12 cellular contexts compared by ENCODE assay signal in the genomic region with DNA sequence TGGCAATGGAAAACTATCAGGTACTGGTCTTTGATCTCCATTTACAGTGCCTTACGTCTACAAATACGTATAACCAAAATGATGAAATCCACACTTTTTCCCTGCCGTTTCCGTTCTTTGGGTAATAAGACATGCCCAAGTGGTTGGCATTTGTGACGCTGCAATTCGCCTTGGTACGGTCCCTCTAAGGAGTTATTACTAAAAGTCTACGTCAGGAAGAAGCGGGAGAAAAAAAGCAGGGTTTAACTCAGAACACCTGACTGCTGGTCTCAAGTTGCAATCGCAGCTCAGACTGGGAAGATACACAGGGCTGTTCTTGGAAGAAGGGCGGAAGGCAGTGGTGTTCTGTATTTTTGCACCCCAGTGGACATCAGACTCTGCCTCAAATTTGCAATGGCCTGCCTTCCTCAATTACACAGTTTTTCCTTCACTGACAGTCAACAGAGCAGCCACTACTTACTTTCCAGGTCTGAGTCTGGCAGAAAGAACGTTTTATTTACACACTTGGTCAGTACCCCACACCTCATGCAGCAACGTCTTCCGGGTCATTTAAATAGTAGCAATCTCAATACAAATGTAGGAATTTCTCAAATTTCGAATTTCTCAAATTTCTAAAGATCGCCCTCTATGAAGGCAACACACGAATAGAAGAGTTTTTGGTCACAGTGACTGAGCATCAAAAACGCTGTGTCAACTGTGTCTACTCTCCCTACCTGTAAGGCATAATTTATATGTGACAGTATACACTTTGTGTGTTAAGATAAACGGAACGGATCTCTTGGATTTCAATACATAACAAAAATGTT. TPM values are rescaled to one million over a fixed set of nuclear protein-coding genes. Genes with fewer than 3 reads are reported as not detected.
DNase-seq lines count a peak whose midpoint lies in the region; ATAC-seq, FAIRE-seq and TF ChIP-seq lines count a peak whose summit lies in the region.
"Had no signal": no experiment of that assay in that cellular context is flagged by ENCODE, and none has a peak within 500 bp of the region (broad histone marks: within the 10 kb centered on the region; RNA-seq: fewer than 3 reads in every experiment).

No MANE protein-coding gene starts in this region.

- H3K4me2 ChIP-seq in GM12878 (ENCODE audit: control insufficient read depth, insufficient read depth), result peak overlapping the region; percentile 68
- H3K4me2 ChIP-seq in HepG2 (ENCODE audit: low read depth, low read length), result peak overlapping the region; percentile 66

- H3K9me3 ChIP-seq in HUES48 (ENCODE audit: control insufficient read depth, insufficient read depth, low read length) (no peaks in the 10 kb centered on the region), GM12878 (replicated peaks; ENCODE audit: control insufficient read depth, insufficient read depth, low read length) (no peaks in the 10 kb centered on the region; the same call in 2 of the 3 replicates), HepG2 (ENCODE audit: low read length) (no peaks in the 10 kb centered on the region)

- FAIRE-seq in GM12878 (lab: Jason Lieb, UNC) (no peak), HepG2 (lab: Jason Lieb, UNC) (peak; percentile 18)

- no peak for ATAC-seq in GM12878
- ATAC-seq in HepG2, result no peak
- no peak for ATAC-seq in GM18861 (IDR thresholded peaks at IDR 0.05; ENCODE audit: unreplicated experiment)

- H3K27me3 ChIP-seq in ACC112 (ENCODE audit: insufficient read depth, low read length) (no peaks in the 10 kb centered on the region), HUES48 (ENCODE audit: control insufficient read depth, insufficient read depth, low read length) (no peaks in the 10 kb centered on the region), GM12878 (replicated peaks in 1 of 2; ENCODE audit: control insufficient read depth in 2 of 2, insufficient read depth in 2 of 2, low read length in 1 of 2) (no peaks in the 10 kb centered on the region), HepG2 (ENCODE audit: control insufficient read depth in 1 of 2, insufficient read depth in 2 of 2, low read length in 2 of 2) (no peaks in the 10 kb centered on the region)

- BruUV-seq in GM12878 (replicated peaks; lab: Mats Ljungman, UMichigan) (TSS peak; percentile 57), HepG2 (replicated peaks; lab: Mats Ljungman, UMichigan) (TSS peak; percentile 49)

- H3K79me2 ChIP-seq in ACC112 (ENCODE audit: control insufficient read depth, insufficient read depth, low read length, unreplicated experiment), result peaks cover 11% of the 10 kb centered on the region
- peaks cover 48% of the 10 kb centered on the region for H3K79me2 ChIP-seq in GM12878 (ENCODE audit: control insufficient read depth, insufficient read depth, low read length)
- H3K79me2 ChIP-seq in HepG2 (ENCODE audit: insufficient read depth, low read length), result peaks cover 49% of the 10 kb centered on the region

- H3K36me3 ChIP-seq in ACC112 (ENCODE audit: insufficient read depth, low read length) (no peaks in the 10 kb centered on the region), HUES48 (ENCODE audit: control insufficient read depth, insufficient read depth, low read length) (no peaks in the 10 kb centered on the region), GM12878 (ENCODE audit: control insufficient read depth in 2 of 2, insufficient read depth in 2 of 2, low read length in 1 of 2) (no peaks in the 10 kb centered on the region), HepG2 (replicated peaks in 1 of 2; ENCODE audit: control insufficient read depth in 1 of 2, insufficient read depth in 2 of 2, low read length in 2 of 2) (no peaks in the 10 kb centered on the region)

- TF ChIP-seq RAD21 in GM12878 (IDR thresholded peaks at IDR 0.05; ENCODE audit: insufficient read depth, low read depth, low read length), result no peak
- TF ChIP-seq RAD21 in HepG2 (CRISPR knock-in tag; IDR thresholded peaks at IDR 0.05), result no peak

- CTCF ChIA-PET in GM12878 (lab: Yijun Ruan, JAX) (interaction anchor here (1.2 kb wide), 1 partner anchor 9 kb away, joined by 4 read pairs; no protein-coding TSS in a partner anchor), HepG2 (lab: Yijun Ruan, JAX; ENCODE audit: low intra/inter-chr PET ratio, low total read pairs) (no interaction called here)

- H4K20me1 ChIP-seq in GM12878 (ENCODE audit: control insufficient read depth, insufficient read depth) (no peaks in the 10 kb centered on the region), HepG2 (ENCODE audit: insufficient read depth, low read length) (0 out of 2 replicates have a peak, but pooled peaks cover 4% of the 10 kb centered on the region)

- H3K9ac ChIP-seq in HUES48 (ENCODE audit: low read depth, low read length) (no peak overlapping the region), GM12878 (ENCODE audit: control insufficient read depth, insufficient read depth, low read length) (peak overlapping the region; percentile 6; the same call in 1 of the 2 replicates), HepG2 (ENCODE audit: insufficient read depth, low read depth, low read length) (peak overlapping the region; percentile 6; the same call in 1 of the 2 replicates)

- TF ChIP-seq CTCF in GM12878 (IDR thresholded peaks at IDR 0.05 in 2 of 3, conservative IDR thresholded peaks at IDR 0.05 in 1 of 3; ENCODE audit: control insufficient read depth in 2 of 3, extremely low read depth in 1 of 3, insufficient read depth in 1 of 3, low read depth in 3 of 3, low read length in 3 of 3), result no peak
- no peak for TF ChIP-seq CTCF in HepG2 (CRISPR knock-in tag; IDR thresholded peaks at IDR 0.05)

- intact Hi-C loops in GM12878 (cut with micrococcal nuclease; ENCODE audit: unreplicated experiment), result no loop called here
- intact Hi-C loops in HepG2 (cut with micrococcal nuclease; ENCODE audit: unreplicated experiment), result loop anchor here (5.0 kb wide), 1 partner anchor 36 kb away; no protein-coding TSS in a partner anchor

- POLR2A ChIA-PET in GM12878 (lab: Charles Lee), result interaction anchor here (1.1 kb wide), 1 partner anchor 14 kb away, joined by 3 read pairs; no protein-coding TSS in a partner anchor
- POLR2A ChIA-PET in HepG2 (lab: Yijun Ruan, JAX), result interaction anchor here (1.3 kb wide), 1 partner anchor 19 kb away, joined by 6 read pairs; no protein-coding TSS in a partner anchor

- H3K27ac ChIP-seq in ACC112 (ENCODE audit: low read depth, low read length), result 0 out of 2 replicates have a peak overlapping the region, but pooled peaks have one; percentile 37
- H3K27ac ChIP-seq in HUES48 (ENCODE audit: low read depth, low read length), result no peak overlapping the region
- peak overlapping the region; percentile 88; the same call in 1 of the 2 replicates for H3K27ac ChIP-seq in GM12878 (ENCODE audit: control insufficient read depth, insufficient read depth)
- H3K27ac ChIP-seq in HepG2 (ENCODE audit: extremely low read length, insufficient read depth, low read length), result peak overlapping the region; percentile 51

- RAD21 ChIA-PET in GM12878 (lab: Charles Lee; ENCODE audit: unreplicated experiment), result interaction anchor here (0.7 to 1.2 kb wide), 2 partner anchors 143 to 376 kb away, joined by 3 to 4 read pairs; no protein-coding TSS in a partner anchor

- peaks cover 20% of the 10 kb centered on the region for H3K4me1 ChIP-seq in ACC112 (ENCODE audit: control insufficient read depth, insufficient read depth, low read length, unreplicated experiment)
- H3K4me1 ChIP-seq in HUES48 (ENCODE audit: control insufficient read depth, insufficient read depth, low read length), result peaks cover 25% of the 10 kb centered on the region
- no peaks in the 10 kb centered on the region for H3K4me1 ChIP-seq in GM12878 (ENCODE audit: control insufficient read depth, insufficient read depth, low read length)
- H3K4me1 ChIP-seq in HepG2 (ENCODE audit: insufficient read depth, low read length), result peaks cover 55% of the 10 kb centered on the region

- H2AFZ ChIP-seq in ACC112 (ENCODE audit: low read length, unreplicated experiment) (no peak overlapping the region), GM12878 (ENCODE audit: control insufficient read depth, low read depth, low read length) (no peak overlapping the region; the same call in 1 of the 2 replicates), HepG2 (ENCODE audit: low read length) (no peak overlapping the region)

- WGBS in GM12878 (ENCODE audit: insufficient coverage, insufficient replicate concordance, low lambda C conversion rate, missing lambda C conversion rate), result 49% methylated on average over 20 of the region's 20 CpGs
- WGBS in HepG2 (ENCODE audit: low lambda C conversion rate), result 22% methylated on average over 20 of the region's 20 CpGs

- TF ChIP-seq POLR2A in GM12878 (IDR thresholded peaks at IDR 0.05; ENCODE audit: low read depth, low read length) (no peak), HepG2 (IDR thresholded peaks at IDR 0.05; ENCODE audit: insufficient read depth in 1 of 2, low read depth in 2 of 2, low read length in 2 of 2) (no peak)

- H3K4me3 ChIP-seq in ACC112 (ENCODE audit: low read depth, low read length), result peak overlapping the region; percentile 87
- peak overlapping the region; percentile 87 for H3K4me3 ChIP-seq in HUES48 (ENCODE audit: low read depth, low read length)
- H3K4me3 ChIP-seq in GM12878, result peak overlapping the region; percentile 92
- H3K4me3 ChIP-seq in HepG2 (replicated peaks in 1 of 3; ENCODE audit: insufficient read depth in 1 of 3, low read depth in 2 of 3, low read length in 3 of 3), result peak overlapping the region; percentile 70 to 85 (median 72); a peak in 5 of 6 replicates

- in situ Hi-C loops in GM12878 (cut with MboI), result no loop called here
- in situ Hi-C loops in HepG2 (cut with HindIII; ENCODE audit: extremely low pct_ligation_motif_present, low pct_unique_long_range_greater_than_20kb), result loop anchor here (5.0 kb wide), 1 partner anchor 106 kb away; no protein-coding TSS in a partner anchor

- DNase-seq in GM12878 (ENCODE audit: low read depth, low spot score), result no peak
- no peak for DNase-seq in HepG2 (ENCODE audit: low spot score)
- DNase-seq in mesenteric fat pad (ENCODE audit: low spot score), result no peak
- DNase-seq in NK-92 treated with Interleukin-12 subunit alpha and Interleukin-12 subunit beta, amount 100 ng/mL, for 24 hours (lab: John Stamatoyannopoulos, UW), result no peak
- no peak for DNase-seq in NCI-H1092 treated with DMSO at 0.1 percent for 48 hours (lab: John Stamatoyannopoulos, UW)
- DNase-seq: activated CD8-positive, alpha-beta memory T cell treated with anti-CD3 and anti-CD28 coated beads, Interleukin-2, amount 50 U/mL, for 4 hours; CD4-positive, alpha-beta memory T cell; immature natural killer cell; SHP77 had no signal

- SMC1A ChIA-PET in GM12878 (lab: Charles Lee; ENCODE audit: uncharacterized antibody, unreplicated experiment), result no interaction called here

- TF ChIP-seq EP300 in GM12878 (IDR thresholded peaks at IDR 0.05; ENCODE audit: borderline replicate concordance in 1 of 2, control insufficient read depth in 1 of 2, low read depth in 2 of 2, low read length in 2 of 2), result no peak
- no peak for TF ChIP-seq EP300 in HepG2 (IDR thresholded peaks at IDR 0.05; ENCODE audit: low read depth in 2 of 2, low read length in 2 of 2)
- no peak for TF ChIP-seq EP300 in HepG2 (CRISPR knock-in tag; IDR thresholded peaks at IDR 0.05; ENCODE audit: borderline replicate concordance)

RNA-seq across cellular contexts. Expression of a gene that starts 2.1 kb away (rescaled TPM):
- 57.4 and 58.9 TPM in 2 replicates for total RNA-seq in GM12878 (2013; cell fraction: nucleolus; rRNA removed)
- 23.8 and 24.9 TPM in 2 replicates for total RNA-seq in GM12878 (2014; rRNA removed)
- 32.2 and 32.6 TPM in 2 replicates for total RNA-seq in GM12878 (2014; rRNA removed; fragmentation: Illumina TruSeq; extraction: Trizol)
- total RNA-seq in GM12878 (2021), result 49.5 and 49.9 TPM in 2 replicates
- 17.1 TPM for polyA plus RNA-seq in GM12878 (2011; ENCODE audit: low read depth)
- polyA plus RNA-seq in GM12878 (2011; rRNA removed), result 25.2 and 25.3 TPM in 2 replicates
- 23.8 and 25.3 TPM in 2 replicates for polyA plus RNA-seq in GM12878 (2011; cell fraction: cytosol; rRNA removed)
- 21.1 and 23.7 TPM in 2 replicates for polyA plus RNA-seq in GM12878 (2011; cell fraction: nucleus; rRNA removed)
- polyA plus RNA-seq in GM12878 (2012), result 23.9 and 25.8 TPM in 2 replicates
- 60.2 and 89.5 TPM in 2 replicates for polyA plus RNA-seq in GM12878 (2014; fragmentation: Illumina TruSeq; extraction: Trizol)
- 10 to 100 TPM in 1 of 2 experiments, 1 to 10 TPM in 1; 8.9 to 11.6 TPM for polyA plus RNA-seq in GM12878 (2014; fragmentation: Nextera tagmentation; extraction: Ambion mirVana)
- 38.7 and 40.3 TPM in 2 replicates for polyA plus RNA-seq in GM12878 (2014; rRNA removed)
- polyA plus RNA-seq in GM12878 (2016; fragmentation: Nextera tagmentation; extraction: Ambion mirVana), result 10 to 100 TPM; 54.9 to 58.3 TPM
- polyA minus RNA-seq in GM12878 (2011; rRNA and poly(A)+ RNA removed), result 20.7 and 22.2 TPM in 2 replicates
- polyA minus RNA-seq in GM12878 (2011; cell fraction: cytosol; rRNA and poly(A)+ RNA removed), result 10.6 and 10.7 TPM in 2 replicates
- 10.6 and 16.7 TPM in 2 replicates for polyA minus RNA-seq in GM12878 (2011; cell fraction: nucleus; rRNA and poly(A)+ RNA removed)
- total RNA-seq in HepG2 (2016; rRNA removed; fragmentation: Illumina TruSeq; extraction: Trizol), result 13.0 and 13.7 TPM in 2 replicates
- 5.5 and 6.3 TPM in 2 replicates for total RNA-seq in HepG2 (2016; cell fraction: cytosol; rRNA removed; fragmentation: Illumina TruSeq; extraction: Trizol; ENCODE audit: low read depth)
- total RNA-seq in HepG2 (2016; cell fraction: insoluble cytoplasmic fraction; rRNA removed; fragmentation: Illumina TruSeq; extraction: Trizol), result 11.1 and 13.2 TPM in 2 replicates
- total RNA-seq in HepG2 (2016; cell fraction: membrane; rRNA removed; fragmentation: Illumina TruSeq; extraction: Trizol), result 11.9 and 12.9 TPM in 2 replicates
- total RNA-seq in HepG2 (2016; cell fraction: nucleus; rRNA removed; fragmentation: Illumina TruSeq; extraction: Trizol), result 8.6 and 9.2 TPM in 2 replicates
- polyA plus RNA-seq in HepG2 (2011; rRNA removed), result 21.5 and 23.3 TPM in 2 replicates
- polyA plus RNA-seq in HepG2 (2011; cell fraction: cytosol; rRNA removed), result 15.8 and 16.8 TPM in 2 replicates
- polyA plus RNA-seq in HepG2 (2011; cell fraction: nucleus; rRNA removed), result 13.8 and 18.8 TPM in 2 replicates
- polyA plus RNA-seq in HepG2 (2012), result 21.3 and 25.8 TPM in 2 replicates
- 11.6 and 12.1 TPM in 2 replicates for polyA plus RNA-seq in HepG2 (2016; cell fraction: cytosol; fragmentation: Illumina TruSeq; extraction: Trizol; ENCODE audit: low read depth)
- polyA plus RNA-seq in HepG2 (2016; cell fraction: insoluble cytoplasmic fraction; fragmentation: Illumina TruSeq; extraction: Trizol; ENCODE audit: low read depth), result 20.8 and 27.2 TPM in 2 replicates
- 17.6 and 17.7 TPM in 2 replicates for polyA plus RNA-seq in HepG2 (2016; cell fraction: membrane; fragmentation: Illumina TruSeq; extraction: Trizol; ENCODE audit: low read depth)
- polyA plus RNA-seq in HepG2 (2016; cell fraction: nucleus; fragmentation: Illumina TruSeq; extraction: Trizol; ENCODE audit: insufficient read depth, low read depth), result 18.6 and 20.4 TPM in 2 replicates
- polyA minus RNA-seq in HepG2 (2011; rRNA and poly(A)+ RNA removed; ENCODE audit: low replicate concordance), result 16.5 and 17.8 TPM in 2 replicates
- 10.0 and 14.2 TPM in 2 replicates for polyA minus RNA-seq in HepG2 (2011; cell fraction: cytosol; rRNA and poly(A)+ RNA removed)
- polyA minus RNA-seq in HepG2 (2011; cell fraction: nucleus; rRNA and poly(A)+ RNA removed), result 15.8 and 24.1 TPM in 2 replicates
- total RNA-seq in mesenteric fat pad, result 4.6 TPM
